Comparison of ENCODE assay signal across 23 cellular contexts in genomic region chr4:181845617-181846016, GRCh38.
"Had no signal": no experiment of that assay in that cellular context is flagged by ENCODE, and none has a peak within 500 bp of the region (broad histone marks: within the 10 kb centered on the region; RNA-seq: fewer than 3 reads in every experiment).

No MANE protein-coding gene starts in this region.

- H3K4me3 ChIP-seq: dorsolateral prefrontal cortex, hepatocyte, lung, psoas muscle, right lobe of liver, suprapubic skin, thyroid gland had no signal

- ATAC-seq: left colon; left ventricle myocardium superior; naive thymus-derived CD4-positive, alpha-beta T cell; psoas muscle; right lobe of liver; stimulated activated effector memory CD8-positive, alpha-beta T cell treated with anti-CD3 and anti-CD28 coated beads, Interleukin-12 subunit alpha, Interleukin-12 subunit beta, amount 100 ng/mL, for 72 hours; stimulated activated naive CD8-positive, alpha-beta T cell treated with anti-CD3 and anti-CD28 coated beads, Interleukin-15, Interleukin-2, amounts not matched to agents 100 U/mL and 50 U/mL, for 24 hours had no signal

- H3K27me3 ChIP-seq: hepatocyte, neutrophil, right lobe of liver, suprapubic skin, thyroid gland had no signal

- FAIRE-seq: urothelium cell line had no signal

- H3K4me2 ChIP-seq: hepatocyte had no signal

- H3K36me3 ChIP-seq: neutrophil, right lobe of liver, suprapubic skin, thyroid gland had no signal

- H2AFZ ChIP-seq: hepatocyte had no signal

- H3K4me1 ChIP-seq: psoas muscle, right lobe of liver, suprapubic skin, thyroid gland had no signal

- DNase-seq: cortex of kidney; dorsolateral prefrontal cortex; effector CD8-positive, alpha-beta T cell; foreskin melanocyte; head of caudate nucleus; left colon; left ventricle myocardium superior; mesendoderm; naive thymus-derived CD4-positive, alpha-beta T cell; nephron progenitor cell; psoas muscle; retina; right lobe of liver; stimulated activated CD4-positive, alpha-beta T cell treated with anti-CD3 and anti-CD28 coated beads, Interleukin-4, amount 100 ng/mL, for 1 hour; stimulated activated CD8-positive, alpha-beta memory T cell treated with anti-CD3 and anti-CD28 coated beads, Interleukin-4, amount 100 ng/mL, for 48 hours; stimulated activated naive CD8-positive, alpha-beta T cell treated with anti-CD3 and anti-CD28 coated beads, Interleukin-15, Interleukin-2, amounts not matched to agents 100 U/mL and 50 U/mL, for 24 hours; thyroid gland had no signal

- H3K9me3 ChIP-seq: neutrophil, psoas muscle, right lobe of liver, suprapubic skin, thyroid gland had no signal

- H3K79me2 ChIP-seq: hepatocyte had no signal

- H3K27ac ChIP-seq: dorsolateral prefrontal cortex, hepatocyte, neutrophil, psoas muscle, right lobe of liver, suprapubic skin, thyroid gland had no signal
